22 cellular contexts compared by ENCODE assay signal in genomic region chr11:1644601-1645356, GRCh38. TPM values are rescaled to one million over a fixed set of nuclear protein-coding genes. Genes with fewer than 3 reads are reported as not detected.
"Had no signal": no experiment of that assay in that cellular context is flagged by ENCODE, and none has a peak within 500 bp of the region (broad histone marks: within the 10 kb centered on the region; RNA-seq: fewer than 3 reads in every experiment).

No MANE protein-coding gene starts in this region.

- DNase-seq: activated CD4-positive, alpha-beta T cell treated with anti-CD3 and anti-CD28 coated beads for 48 hours; activated CD4-positive, alpha-beta T cell treated with anti-CD3 and anti-CD28 coated beads, Interleukin-2, amount 50 U/mL, for 4 hours; activated CD4-positive, CD25-positive, alpha-beta regulatory T cell treated with anti-CD3 and anti-CD28 coated beads, Interleukin-2, amount 50 U/mL, for 72 hours; activated CD8-positive, alpha-beta memory T cell treated with anti-CD3 and anti-CD28 coated beads, Interleukin-2, amount 50 U/mL, for 48 hours; activated CD8-positive, alpha-beta T cell treated with anti-CD3 and anti-CD28 coated beads, Interleukin-2, amount 10 ng/mL, durations not matched to agents 7 days and 5 days; activated naive CD8-positive, alpha-beta T cell treated with anti-CD3 and anti-CD28 coated beads, Interleukin-2, amount 50 U/mL, for 24 hours; activated T-cell treated with anti-CD3 and anti-CD28 coated beads, Interleukin-2, amount 50 U/mL, for 1 hour; amniotic stem cell; Kasumi-1; KBM-7; NCI-H1105 treated with DMSO at 0.1 percent for 48 hours; NCI-H1436 treated with DMSO at 0.1 percent for 48 hours; NCI-H187; NCI-H2081; NCI-H510A treated with DMSO at 0.1 percent for 48 hours; NCI-H69; Peyer's patch; SHP77 treated with DMSO at 0.1 percent for 48 hours had no signal

- H3K27ac ChIP-seq: Peyer's patch had no signal

- ATAC-seq: activated CD8-positive, alpha-beta T cell treated with anti-CD3 and anti-CD28 coated beads, Interleukin-2, amount 10 ng/mL, durations not matched to agents 7 days and 5 days; activated naive CD4-positive, alpha-beta T cell treated with anti-CD3 and anti-CD28 coated beads, Interleukin-2, amount 50 U/mL, for 72 hours; activated naive CD8-positive, alpha-beta T cell treated with anti-CD3 and anti-CD28 coated beads, Interleukin-2, amount 50 U/mL, for 24 hours; WTC11 had no signal

- H3K27me3 ChIP-seq: Peyer's patch had no signal

- FAIRE-seq: astrocyte had no signal

- H3K36me3 ChIP-seq: Peyer's patch had no signal

- H3K9me3 ChIP-seq: Peyer's patch had no signal

- H3K4me1 ChIP-seq: Peyer's patch had no signal

- H3K4me3 ChIP-seq: Peyer's patch had no signal

RNA-seq across cellular contexts. Expression of gene KRTAP5-5, which starts 15.2 kb away (rescaled TPM):
- total RNA-seq: activated CD8-positive, alpha-beta T cell treated with anti-CD3 and anti-CD28 coated beads, Interleukin-2, amount 10 ng/mL, durations not matched to agents 7 days and 5 days; activated naive CD4-positive, alpha-beta T cell treated with anti-CD3 and anti-CD28 coated beads, Interleukin-2, amount 50 U/mL, for 72 hours; astrocyte; Peyer's patch; SK-MEL-5; WTC11 had no signal

RNA-seq across cellular contexts. Expression of gene KRTAP5-4, which starts 22.8 kb away (rescaled TPM):
- total RNA-seq: activated CD8-positive, alpha-beta T cell treated with anti-CD3 and anti-CD28 coated beads, Interleukin-2, amount 10 ng/mL, durations not matched to agents 7 days and 5 days; activated naive CD4-positive, alpha-beta T cell treated with anti-CD3 and anti-CD28 coated beads, Interleukin-2, amount 50 U/mL, for 72 hours; astrocyte; Peyer's patch; SK-MEL-5; WTC11 had no signal

RNA-seq across cellular contexts. Expression of gene KRTAP5-3, which starts 36.5 kb away (rescaled TPM):
- total RNA-seq: activated CD8-positive, alpha-beta T cell treated with anti-CD3 and anti-CD28 coated beads, Interleukin-2, amount 10 ng/mL, durations not matched to agents 7 days and 5 days; activated naive CD4-positive, alpha-beta T cell treated with anti-CD3 and anti-CD28 coated beads, Interleukin-2, amount 50 U/mL, for 72 hours; astrocyte; Peyer's patch; SK-MEL-5; WTC11 had no signal

RNA-seq across cellular contexts. Expression of gene KRTAP5-2, which starts 46.7 kb away (rescaled TPM):
- total RNA-seq: activated CD8-positive, alpha-beta T cell treated with anti-CD3 and anti-CD28 coated beads, Interleukin-2, amount 10 ng/mL, durations not matched to agents 7 days and 5 days; activated naive CD4-positive, alpha-beta T cell treated with anti-CD3 and anti-CD28 coated beads, Interleukin-2, amount 50 U/mL, for 72 hours; astrocyte; Peyer's patch; WTC11 had no signal

RNA-seq across cellular contexts. Expression of gene KRTAP5-6, which starts 52.2 kb away (rescaled TPM):
- total RNA-seq: activated CD8-positive, alpha-beta T cell treated with anti-CD3 and anti-CD28 coated beads, Interleukin-2, amount 10 ng/mL, durations not matched to agents 7 days and 5 days; activated naive CD4-positive, alpha-beta T cell treated with anti-CD3 and anti-CD28 coated beads, Interleukin-2, amount 50 U/mL, for 72 hours; astrocyte; Peyer's patch; SK-MEL-5 had no signal
